In genomic region chr6:79704200-79704599, GRCh38 we compare ENCODE assay signal across 26 cellular contexts.
"Had no signal": no experiment of that assay in that cellular context is flagged by ENCODE, and none has a peak within 500 bp of the region (broad histone marks: within the 10 kb centered on the region; RNA-seq: fewer than 3 reads in every experiment).

No MANE protein-coding gene starts in this region.

- H3K27ac ChIP-seq: colonic mucosa, epithelial cell of prostate, esophagus squamous epithelium, gastrocnemius medialis, heart right ventricle, left lung, lower lobe of right lung had no signal

- ATAC-seq: effector memory CD8-positive, alpha-beta T cell; esophagus mucosa; gastrocnemius medialis; heart right ventricle; left cardiac atrium; left lung; left ventricle myocardium superior; lower lobe of right lung; mucosa of descending colon had no signal

- FAIRE-seq: endometrium, islet of Langerhans, keratinocyte had no signal

- H3K27me3 ChIP-seq: colonic mucosa, esophagus squamous epithelium, gastrocnemius medialis, heart right ventricle, left lung had no signal

- H3K36me3 ChIP-seq: colonic mucosa, left lung, lower lobe of right lung had no signal

- H3K4me3 ChIP-seq: colonic mucosa, esophagus squamous epithelium, gastrocnemius medialis, heart right ventricle, left lung, lower lobe of right lung, mucosa of descending colon had no signal

- DNase-seq: colonic mucosa; cortex of kidney; effector CD8-positive, alpha-beta T cell; effector memory CD8-positive, alpha-beta T cell; endodermal cell; erythroblast; esophagus squamous epithelium; foreskin fibroblast; foreskin melanocyte; gastrocnemius medialis; glutamatergic neuron; head of caudate nucleus; heart right ventricle; hippocampal formation; left cardiac atrium; left lung; left ventricle myocardium superior; lower lobe of right lung; mesenchymal stem cell; mucosa of descending colon; naive B cell had no signal

- H3K9me3 ChIP-seq: colonic mucosa, esophagus squamous epithelium, gastrocnemius medialis, heart right ventricle, left lung, lower lobe of right lung, mucosa of descending colon had no signal

- H3K4me1 ChIP-seq: colonic mucosa, esophagus squamous epithelium, gastrocnemius medialis, left lung, lower lobe of right lung had no signal
